ENCODE assay signal across 1 cellular context in the genomic region with DNA sequence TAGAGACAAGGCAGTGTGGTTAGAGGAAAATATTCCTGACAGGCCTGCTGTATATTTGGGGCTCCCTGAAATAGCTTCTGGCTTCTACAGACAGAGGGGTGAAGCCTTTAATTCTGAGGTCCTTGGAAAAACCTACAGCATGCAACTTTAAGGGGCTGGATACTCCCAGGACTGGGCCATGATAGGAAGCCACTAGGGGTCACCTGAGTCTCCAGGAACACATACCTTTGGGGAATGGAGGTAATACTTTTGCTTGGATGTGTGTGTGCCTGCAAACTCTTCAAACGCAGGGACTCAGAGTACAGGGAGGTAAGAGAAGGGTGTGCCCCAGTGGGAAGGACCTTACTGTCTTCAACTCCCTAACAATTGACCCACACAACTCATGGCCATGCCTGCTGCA.
TF ChIP-seq lines count a peak whose summit lies in the region.

No MANE protein-coding gene starts in this region.

TF ChIP-seq in H1, 55 proteins besides CTCF, POLR2A, EP300 and RAD21:
- TF ChIP-seq SRF (IDR thresholded peaks at IDR 0.05; ENCODE audit: low read depth, low read length) = no peak
- TF ChIP-seq CTBP2 (IDR thresholded peaks at IDR 0.05; ENCODE audit: borderline replicate concordance, insufficient read depth, insufficient read length, low read length) = no peak
- TF ChIP-seq CBX5 (IDR thresholded peaks at IDR 0.05; ENCODE audit: low read depth, low read length) = no peak
- no peak for TF ChIP-seq CBX8 (IDR thresholded peaks at IDR 0.05; ENCODE audit: borderline replicate concordance, low read depth, low read length)
- no peak for TF ChIP-seq JUN (IDR thresholded peaks at IDR 0.05; ENCODE audit: low read depth, low read length)
- TF ChIP-seq PHF8 (conservative IDR thresholded peaks at IDR 0.05; ENCODE audit: low read depth, low read length) = no peak
- no peak for TF ChIP-seq JUND (IDR thresholded peaks at IDR 0.05; ENCODE audit: low read length)
